Comparison of ENCODE assay signal across 20 cellular contexts in the genomic region with DNA sequence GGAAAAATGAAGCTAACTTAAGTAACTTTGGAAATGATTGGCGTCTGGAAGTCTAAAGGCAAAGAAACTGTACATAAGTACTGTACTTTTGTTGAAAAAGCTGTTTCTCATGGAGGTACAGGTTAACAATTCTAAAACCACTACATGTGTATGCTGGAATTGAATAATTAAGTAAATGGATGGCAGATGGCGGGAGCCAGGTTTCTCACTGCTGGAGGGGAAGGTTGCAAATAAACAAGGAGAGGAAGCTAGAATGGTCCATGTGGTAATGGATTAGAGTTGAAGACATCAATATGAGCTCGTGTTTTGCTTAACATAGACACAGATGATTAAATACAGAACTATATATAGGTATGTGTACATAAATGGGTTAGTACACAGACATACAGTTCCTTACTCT. TPM values are rescaled to one million over a fixed set of nuclear protein-coding genes. Genes with fewer than 3 reads are reported as not detected.
DNase-seq lines count a peak whose midpoint lies in the region; ATAC-seq, FAIRE-seq and TF ChIP-seq lines count a peak whose summit lies in the region.
"Had no signal": no experiment of that assay in that cellular context is flagged by ENCODE, and none has a peak within 500 bp of the region (broad histone marks: within the 10 kb centered on the region; RNA-seq: fewer than 3 reads in every experiment).

No MANE protein-coding gene starts in this region.

- no peaks in the 10 kb centered on the region for H3K36me3 ChIP-seq in endodermal cell (ENCODE audit: control insufficient read depth, insufficient read depth, low read length)

- H3K4me1 Mint-ChIP-seq in endodermal cell, result no peaks in the 10 kb centered on the region
- H3K4me1 Mint-ChIP-seq: CD4-positive, alpha-beta memory T cell had no signal

- H3K9me3 ChIP-seq in endodermal cell (ENCODE audit: control insufficient read depth, low read length), result no peaks in the 10 kb centered on the region

- WGBS in endodermal cell (ENCODE audit: insufficient coverage in 1 of 2, insufficient read length in 1 of 2), 2 experiments, result 85 to 95% methylated on average over 1 to 2 of the region's 3 CpGs

- DNase-seq in DMS 273 (lab: John Stamatoyannopoulos, UW; ENCODE audit: unreplicated experiment) (peak; percentile 77), DMS 273 treated with DMSO at 0.1 percent for 48 hours (lab: John Stamatoyannopoulos, UW) (peak; percentile 71), NCI-H1694 treated with DMSO at 0.1 percent for 48 hours (lab: John Stamatoyannopoulos, UW) (peak; percentile 78), NCI-H69 (lab: John Stamatoyannopoulos, UW) (peak; percentile 41), endodermal cell (no peak), GM19239 (ENCODE audit: insufficient read length, low spot score) (no peak)
- DNase-seq: Calu3; CD4-positive, alpha-beta memory T cell; COR-L47; DMS79; EL; GF-D8; GM23248; H7; HCEC 1CT had no signal

- H3K9ac ChIP-seq in endodermal cell (ENCODE audit: extremely low read depth, low read length, poor library complexity, severe bottlenecking), result no peak overlapping the region
- H3K9ac ChIP-seq: GM23248 had no signal

- FAIRE-seq in GM19239 (lab: Jason Lieb, UNC), result no peak
- FAIRE-seq: GM12891, GM18507, H1 had no signal

- ATAC-seq in HG03095 (IDR thresholded peaks at IDR 0.05; ENCODE audit: unreplicated experiment) (no peak), HG03342 (IDR thresholded peaks at IDR 0.05; ENCODE audit: unreplicated experiment) (no peak)

- no peak overlapping the region for H3K27ac ChIP-seq in endodermal cell (ENCODE audit: low read depth, low read length)
- H3K27ac ChIP-seq: GM23248 had no signal

- no peak overlapping the region for H3K4me3 Mint-ChIP-seq in endodermal cell
- H3K4me3 Mint-ChIP-seq: CD4-positive, alpha-beta memory T cell had no signal

- no peaks in the 10 kb centered on the region for H3K4me1 ChIP-seq in endodermal cell (ENCODE audit: control insufficient read depth, insufficient read depth, low read length)

- H3K4me3 ChIP-seq in endodermal cell (ENCODE audit: low read length), result no peak overlapping the region
- H3K4me3 ChIP-seq: GM23248 had no signal

- no peaks in the 10 kb centered on the region for H3K9me3 Mint-ChIP-seq in endodermal cell

- peaks cover 72% of the 10 kb centered on the region for H3K27me3 Mint-ChIP-seq in endodermal cell (ENCODE audit: insufficient read depth)

- peaks cover 35% of the 10 kb centered on the region for H3K27me3 ChIP-seq in endodermal cell (ENCODE audit: control insufficient read depth, insufficient read depth, low read length, poor library complexity, severe bottlenecking)

- H3K27ac Mint-ChIP-seq in endodermal cell, result no peak overlapping the region
- H3K27ac Mint-ChIP-seq: CD4-positive, alpha-beta memory T cell had no signal

- TF ChIP-seq CTCF in endodermal cell (conservative IDR thresholded peaks at IDR 0.05), result no peak

- H3K36me3 Mint-ChIP-seq in endodermal cell (ENCODE audit: low read depth), result no peaks in the 10 kb centered on the region
- H3K36me3 Mint-ChIP-seq: CD4-positive, alpha-beta memory T cell had no signal

RNA-seq across cellular contexts. Expression of gene ASTN2, which starts 43.2 kb away (rescaled TPM):
- 10 to 100 TPM in 1 of 2 donors, 1 to 10 TPM in 1; 8.9 to 10.4 TPM for total RNA-seq in endodermal cell
- 9.6 TPM for polyA plus RNA-seq in endodermal cell (2013, experiment 1 of 2)
- polyA plus RNA-seq in endodermal cell (2013, experiment 2 of 2), result 8.4 TPM

Comparison
In these comparisons a context has a peak if more than half of its experiments do, and no peak if none do; other contexts are left out.
1. DNase-seq: peak in DMS 273 (single experiment), DMS 273 treated with DMSO at 0.1 percent for 48 hours (single experiment), NCI-H1694 treated with DMSO at 0.1 percent for 48 hours (single experiment) and NCI-H69 (single experiment); none in endodermal cell (single experiment) and GM19239 (single experiment).